ENCODE assay signal across 20 cellular contexts in the genomic region with DNA sequence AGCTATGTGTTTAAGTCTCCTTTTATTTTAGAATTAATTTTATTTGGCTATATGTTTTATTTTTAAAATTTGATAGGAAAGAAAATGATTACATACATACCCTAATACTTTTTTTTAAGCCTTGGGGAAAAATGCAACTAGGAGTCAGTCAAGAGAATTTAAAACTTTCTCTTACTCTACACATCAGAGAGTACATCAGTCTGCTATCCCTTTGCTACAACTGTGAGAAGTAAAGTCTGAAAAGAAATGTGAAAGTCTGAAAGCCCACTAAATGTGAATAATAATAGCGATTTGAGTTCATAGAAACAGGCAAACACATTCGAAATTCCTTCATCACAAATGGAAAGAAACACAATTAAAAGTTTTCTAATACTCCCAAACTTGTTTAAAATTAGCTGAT.
DNase-seq lines count a peak whose midpoint lies in the region; ATAC-seq, FAIRE-seq and TF ChIP-seq lines count a peak whose summit lies in the region.
"Had no signal": no experiment of that assay in that cellular context is flagged by ENCODE, and none has a peak within 500 bp of the region (broad histone marks: within the 10 kb centered on the region; RNA-seq: fewer than 3 reads in every experiment).

No MANE protein-coding gene starts in this region.

- no peak for TF ChIP-seq CTCF in H1 (IDR thresholded peaks at IDR 0.05; ENCODE audit: control extremely low read depth in 1 of 3, insufficient read depth in 1 of 3, low read depth in 1 of 3, low read length in 3 of 3)

- no peak overlapping the region for H3K27ac Mint-ChIP-seq in activated naive CD4-positive, alpha-beta T cell treated with anti-CD3 and anti-CD28 coated beads, Interleukin-2, amount 50 U/mL, for 72 hours
- H3K27ac Mint-ChIP-seq: B cell; CD8-positive, alpha-beta T cell; IgD-negative memory B cell had no signal

- no peak overlapping the region for H2BK20ac ChIP-seq in H1 (ENCODE audit: low read length)

- H4K91ac ChIP-seq in H1 (replicated peaks; ENCODE audit: insufficient read length, low read length) = no peak overlapping the region
- no peak overlapping the region for H4K91ac ChIP-seq in neuronal stem cell (ENCODE audit: low read depth, low read length, poor library complexity)

- POLR2A ChIA-PET in H1 (lab: Charles Lee; ENCODE audit: partially characterized antibody) = no interaction called here

- no peaks in the 10 kb centered on the region for H3K9me3 Mint-ChIP-seq in activated naive CD4-positive, alpha-beta T cell treated with anti-CD3 and anti-CD28 coated beads, Interleukin-2, amount 50 U/mL, for 72 hours
- H3K9me3 Mint-ChIP-seq: CD8-positive, alpha-beta T cell; H9 had no signal

- no peak overlapping the region for H3K56ac ChIP-seq in H1 (replicated peaks; ENCODE audit: insufficient read length, low read depth, low read length)

- in situ Hi-C loops in GM23248 (cut with MboI) = no loop called here

- H4K20me1 ChIP-seq in GM23248 (ENCODE audit: insufficient read depth) (no peaks in the 10 kb centered on the region), H1 (replicated peaks in 1 of 2; ENCODE audit: control insufficient read depth in 1 of 2, insufficient read depth in 2 of 2, low read length in 2 of 2) (no peaks in the 10 kb centered on the region)
- H4K20me1 ChIP-seq: BLaER1 treated with 17β-estradiol and CSF1 and Interleukin-3, amounts not matched to agents 10 nM and 100 nM had no signal

- no peaks in the 10 kb centered on the region for H3K36me3 Mint-ChIP-seq in activated naive CD4-positive, alpha-beta T cell treated with anti-CD3 and anti-CD28 coated beads, Interleukin-2, amount 50 U/mL, for 72 hours
- H3K36me3 Mint-ChIP-seq: CD8-positive, alpha-beta T cell; IgD-negative memory B cell had no signal

- no peak for ATAC-seq in activated naive CD4-positive, alpha-beta T cell treated with anti-CD3 and anti-CD28 coated beads, Interleukin-2, amount 50 U/mL, for 72 hours
- ATAC-seq in GM19328 (IDR thresholded peaks at IDR 0.05; ENCODE audit: unreplicated experiment) = no peak
- ATAC-seq in stimulated activated naive CD8-positive, alpha-beta T cell treated with anti-CD3 and anti-CD28 coated beads, Interleukin-15, Interleukin-2, amounts not matched to agents 100 U/mL and 50 U/mL, for 24 hours = no peak
- ATAC-seq: CD8-positive, alpha-beta T cell had no signal

- no peaks in the 10 kb centered on the region for H3K23me2 ChIP-seq in H1 (ENCODE audit: low read depth, low read length)

- DNase-seq in GM23248 = no peak
- DNase-seq in H1 (ENCODE audit: low read depth in 1 of 2, low spot score in 2 of 2) = no peak
- DNase-seq in neuronal stem cell (ENCODE audit: low spot score) = no peak
- DNase-seq in activated naive CD4-positive, alpha-beta T cell treated with anti-CD3 and anti-CD28 coated beads, Interleukin-2, amount 50 U/mL, for 72 hours (ENCODE audit: low spot score in 2 of 2) = no peak
- no peak for DNase-seq in NOMO-1 treated with DMSO at 0.1 percent for 48 hours (lab: John Stamatoyannopoulos, UW; ENCODE audit: unreplicated experiment)
- no peak for DNase-seq in stimulated activated naive CD8-positive, alpha-beta T cell treated with anti-CD3 and anti-CD28 coated beads, Interleukin-15, Interleukin-2, amounts not matched to agents 100 U/mL and 50 U/mL, for 24 hours
- DNase-seq: 8988T; Calu3; CD8-positive, alpha-beta T cell; DMS79 treated with DMSO at 0.1 percent for 48 hours; GOT3; H9; KBM-7 had no signal

- no peaks in the 10 kb centered on the region for H3K9me2 ChIP-seq in GM23248 (ENCODE audit: insufficient read depth)

- H3K4ac ChIP-seq in H1 (replicated peaks; ENCODE audit: insufficient read length, low read depth, low read length) (no peak overlapping the region), neuronal stem cell (ENCODE audit: low read length) (no peak overlapping the region)

- H4K5ac ChIP-seq in H1 (ENCODE audit: insufficient read length, low read depth, low read length) = no peak overlapping the region

- no peak overlapping the region for H2AK5ac ChIP-seq in H1 (ENCODE audit: low read depth, low read length)
- H2AK5ac ChIP-seq in neuronal stem cell (ENCODE audit: low read depth, low read length) = no peak overlapping the region

- no peaks in the 10 kb centered on the region for H3F3A ChIP-seq in GM23248 (ENCODE audit: insufficient read depth)

- no peak for FAIRE-seq in H1 (lab: Jason Lieb, UNC)
- FAIRE-seq: GM12891, GM19239 had no signal

- H3K14ac ChIP-seq in H1 (ENCODE audit: insufficient read length) (no peak overlapping the region), neuronal stem cell (ENCODE audit: low read length) (no peak overlapping the region)

- H3K9ac ChIP-seq in GM23248 (no peak overlapping the region), HUES64 (ENCODE audit: low read depth, low read length) (no peak overlapping the region), H1 (replicated peaks in 1 of 4; ENCODE audit: extremely low read depth in 1 of 4, low read depth in 3 of 4, low read length in 3 of 4) (no peak overlapping the region), neuronal stem cell (ENCODE audit: low read depth, low read length, poor library complexity) (no peak overlapping the region)
- H3K9ac ChIP-seq: BLaER1 treated with 17β-estradiol and CSF1 and Interleukin-3, amounts not matched to agents 10 nM and 100 nM had no signal

- H3K79me1 ChIP-seq in H1 (ENCODE audit: low read depth, low read length) (no peaks in the 10 kb centered on the region), neuronal stem cell (ENCODE audit: low read depth, low read length) (no peaks in the 10 kb centered on the region)

- H3K4me3 ChIP-seq in GM23248 = no peak overlapping the region
- no peak overlapping the region for H3K4me3 ChIP-seq in HUES64 (ENCODE audit: low read length)
- no peak overlapping the region for H3K4me3 ChIP-seq in H1 (ENCODE audit: extremely low read depth in 1 of 4, insufficient read depth in 2 of 4, low read depth in 3 of 4, low read length in 4 of 4)
- no peak overlapping the region for H3K4me3 ChIP-seq in neuronal stem cell (ENCODE audit: low read length in 2 of 2)
- H3K4me3 ChIP-seq: BLaER1 treated with 17β-estradiol and CSF1 and Interleukin-3, amounts not matched to agents 10 nM and 100 nM had no signal

- WGBS in GM23248 (ENCODE audit: low coverage in 1 of 2, low lambda C conversion rate in 2 of 2, missing lambda C conversion rate in 2 of 2), 2 experiments = 53 to 63% methylated on average over 2 of the region's 2 CpGs
- no CpG with 5 or more reads among the region's 2 CpGs for WGBS in HUES64
- 31% methylated on average over 2 of the region's 2 CpGs; no CpG with 5 or more reads in 1 of the 2 experiments for WGBS in H1 (ENCODE audit: extremely low coverage in 1 of 2, insufficient coverage in 1 of 2, insufficient read length in 1 of 2, insufficient replicate concordance in 2 of 2, low coverage in 1 of 2, low lambda C conversion rate in 2 of 2, missing lambda C conversion rate in 1 of 2), 2 experiments
- WGBS in neuronal stem cell (ENCODE audit: extremely low coverage in 2 of 2, insufficient read length in 2 of 2, insufficient replicate concordance in 1 of 2), 2 donors = no CpG with 5 or more reads among the region's 2 CpGs

- H3K79me2 ChIP-seq in GM23248 (ENCODE audit: insufficient read depth) = no peaks in the 10 kb centered on the region
- no peaks in the 10 kb centered on the region for H3K79me2 ChIP-seq in H1 (ENCODE audit: control insufficient read depth in 1 of 2, insufficient read depth in 2 of 2, low read length in 2 of 2)

- H3K4me2 ChIP-seq in GM23248 (ENCODE audit: unreplicated experiment) = no peak overlapping the region
- H3K4me2 ChIP-seq in H1 (ENCODE audit: insufficient read depth in 1 of 2, low read depth in 2 of 2, low read length in 2 of 2) = peak overlapping the region in 1 of 2 experiments; percentile 24; a peak in 1 of 4 replicates
- no peak overlapping the region for H3K4me2 ChIP-seq in neuronal stem cell (ENCODE audit: insufficient read depth, low read length, poor library complexity, severe bottlenecking)
- H3K4me2 ChIP-seq: BLaER1 treated with 17β-estradiol and CSF1 and Interleukin-3, amounts not matched to agents 10 nM and 100 nM had no signal

- H2BK5ac ChIP-seq in H1 (ENCODE audit: low read depth, low read length) = no peak overlapping the region
- no peak overlapping the region for H2BK5ac ChIP-seq in neuronal stem cell (ENCODE audit: low read length)

- CTCF ChIA-PET in H1 (lab: Charles Lee; ENCODE audit: partially characterized antibody) = interaction anchor here (0.8 kb wide), 1 partner anchor 32 kb away, joined by 3 read pairs; no protein-coding TSS in a partner anchor

- peaks cover 4% of the 10 kb centered on the region; the same call in 1 of the 2 replicates for H3K4me1 ChIP-seq in GM23248 (ENCODE audit: insufficient read depth)
- peaks cover 15% of the 10 kb centered on the region; the same call in 1 of the 2 replicates for H3K4me1 ChIP-seq in HUES64 (ENCODE audit: insufficient read depth, low read length)
- H3K4me1 ChIP-seq in H1 (replicated peaks in 1 of 4; ENCODE audit: control insufficient read depth in 3 of 4, insufficient read depth in 4 of 4, low read length in 3 of 4) = peaks cover 0 to 4% (median 0%) of the 10 kb centered on the region in 4 experiments; a peak in 1 of 7 replicates
- no peaks in the 10 kb centered on the region for H3K4me1 ChIP-seq in neuronal stem cell (ENCODE audit: control insufficient read depth in 2 of 2, insufficient read depth in 1 of 2, low read depth in 1 of 2, low read length in 2 of 2)
- H3K4me1 ChIP-seq: BLaER1 treated with 17β-estradiol and CSF1 and Interleukin-3, amounts not matched to agents 10 nM and 100 nM had no signal

- H4K8ac ChIP-seq in H1 (ENCODE audit: extremely low read depth, insufficient read depth, low read length) (no peak overlapping the region), neuronal stem cell (ENCODE audit: low read depth, low read length) (no peak overlapping the region)

- H3K27me3 ChIP-seq in GM23248 (replicated peaks; ENCODE audit: insufficient read depth) = no peaks in the 10 kb centered on the region
- no peaks in the 10 kb centered on the region for H3K27me3 ChIP-seq in HUES64 (ENCODE audit: insufficient read depth, low read length)
- no peaks in the 10 kb centered on the region for H3K27me3 ChIP-seq in H1 (replicated peaks in 1 of 4; ENCODE audit: control insufficient read depth in 3 of 4, extremely low read depth in 1 of 4, insufficient read depth in 3 of 4, low read length in 3 of 4)
- no peaks in the 10 kb centered on the region for H3K27me3 ChIP-seq in neuronal stem cell (ENCODE audit: control insufficient read depth in 3 of 3, insufficient read depth in 3 of 3, low read depth in 1 of 3, low read length in 3 of 3)
- H3K27me3 ChIP-seq: BLaER1 treated with 17β-estradiol and CSF1 and Interleukin-3, amounts not matched to agents 10 nM and 100 nM had no signal

- TF ChIP-seq RAD21 in H1 (IDR thresholded peaks at IDR 0.05 in 1 of 2, conservative IDR thresholded peaks at IDR 0.05 in 1 of 2; ENCODE audit: low read depth in 2 of 2, low read length in 2 of 2) = no peak

- TF ChIP-seq POLR2A in H1 (IDR thresholded peaks at IDR 0.05; ENCODE audit: control extremely low read depth in 1 of 2, low read depth in 2 of 2, low read length in 2 of 2) = no peak

- H2BK120ac ChIP-seq in H1 (replicated peaks; ENCODE audit: low read depth, low read length) = no peak overlapping the region
- no peak overlapping the region for H2BK120ac ChIP-seq in neuronal stem cell (ENCODE audit: low read depth, low read length)

- no peak for TF ChIP-seq EP300 in H1 (IDR thresholded peaks at IDR 0.05; ENCODE audit: borderline replicate concordance in 1 of 2, low read depth in 2 of 2, low read length in 2 of 2)

- H2BK12ac ChIP-seq in H1 (ENCODE audit: low read depth, low read length) = no peak overlapping the region
- H2BK12ac ChIP-seq in neuronal stem cell (ENCODE audit: low read length) = no peak overlapping the region

- H3K18ac ChIP-seq in H1 (ENCODE audit: extremely low read depth, low read length) (no peak overlapping the region), neuronal stem cell (ENCODE audit: low read length) (no peak overlapping the region)

- H3K36me3 ChIP-seq in GM23248 (ENCODE audit: low read depth) (no peaks in the 10 kb centered on the region), HUES64 (ENCODE audit: insufficient read depth, low read length) (no peaks in the 10 kb centered on the region), H1 (ENCODE audit: control insufficient read depth in 2 of 4, insufficient read depth in 4 of 4, low read length in 3 of 4) (no peaks in the 10 kb centered on the region), neuronal stem cell (replicated peaks in 1 of 2; ENCODE audit: control insufficient read depth in 2 of 2, insufficient read depth in 2 of 2, low read length in 2 of 2) (no peaks in the 10 kb centered on the region)
- H3K36me3 ChIP-seq: BLaER1 treated with 17β-estradiol and CSF1 and Interleukin-3, amounts not matched to agents 10 nM and 100 nM had no signal

- H2AFZ ChIP-seq in GM23248 (0 out of 2 replicates have a peak overlapping the region, but pooled peaks have one; percentile 18), H1 (ENCODE audit: low read length) (no peak overlapping the region), neuronal stem cell (ENCODE audit: low read length) (peak overlapping the region; percentile 9)

- H3K23ac ChIP-seq in H1 (ENCODE audit: insufficient read length) (no peak overlapping the region), neuronal stem cell (ENCODE audit: low read depth, low read length, poor library complexity) (no peak overlapping the region)

- H3K27ac ChIP-seq in GM23248 (no peak overlapping the region), HUES64 (ENCODE audit: low read depth, low read length) (peak overlapping the region; percentile 8; the same call in 1 of the 2 replicates), H1 (ENCODE audit: low read depth, low read length) (no peak overlapping the region), neuronal stem cell (replicated peaks; ENCODE audit: low read length) (no peak overlapping the region)
- H3K27ac ChIP-seq: BLaER1 treated with 17β-estradiol and CSF1 and Interleukin-3, amounts not matched to agents 10 nM and 100 nM had no signal

- H2BK15ac ChIP-seq in H1 (ENCODE audit: low read length) (no peak overlapping the region), neuronal stem cell (ENCODE audit: low read length) (no peak overlapping the region)

- H3K9me3 ChIP-seq in GM23248 (ENCODE audit: low read depth) (no peaks in the 10 kb centered on the region), HUES64 (ENCODE audit: insufficient read depth, low read depth, low read length) (no peaks in the 10 kb centered on the region), H1 (ENCODE audit: insufficient read depth in 2 of 2, low read depth in 1 of 2, low read length in 1 of 2) (no peaks in the 10 kb centered on the region), neuronal stem cell (replicated peaks in 1 of 2; ENCODE audit: control insufficient read depth in 2 of 2, insufficient read depth in 1 of 2, low read depth in 1 of 2, low read length in 2 of 2) (no peaks in the 10 kb centered on the region)
- H3K9me3 ChIP-seq: BLaER1 treated with 17β-estradiol and CSF1 and Interleukin-3, amounts not matched to agents 10 nM and 100 nM had no signal
